In the genomic region with DNA sequence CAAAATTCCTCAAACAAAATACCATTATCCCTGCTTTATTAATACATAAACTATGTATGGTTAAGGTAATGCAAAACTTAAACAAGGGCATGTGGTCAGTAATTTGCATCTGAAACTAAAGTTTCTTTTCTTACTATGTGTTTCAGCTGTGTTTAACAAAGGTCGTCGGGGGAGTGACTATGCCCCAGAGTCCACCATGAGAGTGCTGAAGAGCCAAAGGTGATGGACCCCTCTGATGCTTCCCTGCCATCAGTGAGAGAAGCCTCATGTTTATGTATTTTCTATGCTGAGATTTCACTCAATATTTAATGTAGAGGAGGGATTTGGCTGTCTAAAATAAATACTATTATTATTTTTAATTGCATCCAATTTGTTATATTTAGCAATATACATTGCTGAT, we compare ENCODE assay signal across 39 cellular contexts.
"Had no signal": no experiment of that assay in that cellular context is flagged by ENCODE, and none has a peak within 500 bp of the region (broad histone marks: within the 10 kb centered on the region; RNA-seq: fewer than 3 reads in every experiment).

No MANE protein-coding gene starts in this region.

- H3K27me3 ChIP-seq: ascending aorta, cardiac muscle cell had no signal

- ATAC-seq: activated CD4-positive, alpha-beta T cell treated with anti-CD3 and anti-CD28 coated beads for 36 hours; activated CD4-positive, CD25-positive, alpha-beta regulatory T cell treated with anti-CD3 and anti-CD28 coated beads, Interleukin-2, amount 50 U/mL, for 24 hours; activated CD8-positive, alpha-beta memory T cell treated with anti-CD3 and anti-CD28 coated beads, Interleukin-2, amount 10 ng/mL, durations not matched to agents 7 days and 5 days; activated CD8-positive, alpha-beta T cell treated with anti-CD3 and anti-CD28 coated beads, Interleukin-2, amount 10 ng/mL, durations not matched to agents 7 days and 5 days; activated naive CD8-positive, alpha-beta T cell treated with anti-CD3 and anti-CD28 coated beads, Interleukin-2, amount 50 U/mL, for 24 hours; T-cell had no signal

- DNase-seq: activated CD4-positive, alpha-beta memory T cell treated with anti-CD3 and anti-CD28 coated beads, Interleukin-2, amount 10 ng/mL, durations not matched to agents 7 days and 5 days; activated CD4-positive, alpha-beta T cell treated with anti-CD3 and anti-CD28 coated beads for 1 hour; activated CD4-positive, alpha-beta T cell treated with anti-CD3 and anti-CD28 coated beads for 36 hours; activated CD4-positive, alpha-beta T cell treated with anti-CD3 and anti-CD28 coated beads for 48 hours; activated CD4-positive, alpha-beta T cell treated with anti-CD3 and anti-CD28 coated beads, Interleukin-2, amount 10 ng/mL, durations not matched to agents 7 days and 5 days; activated CD4-positive, alpha-beta T cell treated with anti-CD3 and anti-CD28 coated beads, Interleukin-2, amount 50 U/mL, for 48 hours; activated CD4-positive, CD25-positive, alpha-beta regulatory T cell; activated CD8-positive, alpha-beta memory T cell treated with anti-CD3 and anti-CD28 coated beads for 24 hours; activated CD8-positive, alpha-beta memory T cell treated with anti-CD3 and anti-CD28 coated beads, Interleukin-2, amount 10 ng/mL, durations not matched to agents 7 days and 5 days; activated CD8-positive, alpha-beta memory T cell treated with anti-CD3 and anti-CD28 coated beads, Interleukin-2, amount 50 U/mL, for 48 hours; activated CD8-positive, alpha-beta T cell treated with anti-CD3 and anti-CD28 coated beads, Interleukin-2, amount 10 ng/mL, durations not matched to agents 7 days and 5 days; activated effector memory CD4-positive, alpha-beta T cell treated with Interleukin-2 at 50 U/mL for 16 hours; activated gamma-delta T cell; activated naive CD4-positive, alpha-beta T cell treated with anti-CD3 and anti-CD28 coated beads, Interleukin-2, amount 10 ng/mL, durations not matched to agents 7 days and 5 days; activated naive CD4-positive, alpha-beta T cell treated with Interleukin-2 at 50 U/mL for 16 hours; activated naive CD8-positive, alpha-beta T cell treated with anti-CD3 and anti-CD28 coated beads, Interleukin-2, amount 10 ng/mL, durations not matched to agents 7 days and 5 days; activated naive CD8-positive, alpha-beta T cell treated with anti-CD3 and anti-CD28 coated beads, Interleukin-2, amount 50 U/mL, for 24 hours; activated T-cell treated with anti-CD3 and anti-CD28 coated beads, Interleukin-2, amount 50 U/mL, for 24 hours; activated T-cell treated with anti-CD3 and anti-CD28 coated beads, Interleukin-2, amount 50 U/mL, for 48 hours; amygdala; anterior cingulate cortex; caudate nucleus; cerebellar nuclear complex; T-cell; T-helper 2 cell; T-helper 9 cell had no signal

- H3K36me3 ChIP-seq: ascending aorta, cardiac muscle cell had no signal

- H3K9me3 ChIP-seq: ascending aorta had no signal

- FAIRE-seq: bronchial epithelial cell, TTC549 had no signal

- H3K27ac ChIP-seq: ascending aorta, cardiac muscle cell, VCaP had no signal

- H3K4me3 Mint-ChIP-seq: activated CD4-positive, alpha-beta memory T cell treated with anti-CD3 and anti-CD28 coated beads, Interleukin-2, amount 10 ng/mL, durations not matched to agents 7 days and 5 days; activated CD4-positive, alpha-beta T cell treated with anti-CD3 and anti-CD28 coated beads for 36 hours; activated CD4-positive, alpha-beta T cell treated with anti-CD3 and anti-CD28 coated beads, Interleukin-2, amount 10 ng/mL, durations not matched to agents 7 days and 5 days; activated CD8-positive, alpha-beta memory T cell treated with anti-CD3 and anti-CD28 coated beads, Interleukin-2, amount 10 ng/mL, durations not matched to agents 7 days and 5 days; activated CD8-positive, alpha-beta T cell treated with anti-CD3 and anti-CD28 coated beads, Interleukin-2, amount 10 ng/mL, durations not matched to agents 7 days and 5 days; activated naive CD4-positive, alpha-beta T cell treated with anti-CD3 and anti-CD28 coated beads, Interleukin-2, amount 10 ng/mL, durations not matched to agents 7 days and 5 days; activated naive CD4-positive, alpha-beta T cell treated with anti-CD3 and anti-CD28 coated beads, Interleukin-2, amount 50 U/mL, for 24 hours; activated naive CD8-positive, alpha-beta T cell; activated naive CD8-positive, alpha-beta T cell treated with anti-CD3 and anti-CD28 coated beads, Interleukin-2, amount 10 ng/mL, durations not matched to agents 7 days and 5 days; activated naive CD8-positive, alpha-beta T cell treated with anti-CD3 and anti-CD28 coated beads, Interleukin-2, amount 50 U/mL, for 24 hours; activated T-cell treated with anti-CD3 and anti-CD28 coated beads, Interleukin-2, amount 50 U/mL, for 24 hours; brain; central memory CD8-positive, alpha-beta T cell; T-cell; T-helper 1 cell treated with Interleukin-12 subunit alpha and Interleukin-12 subunit beta and Interleukin-4 antibody, amounts not matched to agents 30 μg/mL and 1 μg/mL, for 36 hours; T-helper 2 cell treated with Interferon-gamma antibody and Interleukin-4, amounts not matched to agents 5 μg/mL and 100 μg/mL, for 36 hours had no signal

- H3K36me3 Mint-ChIP-seq: activated CD8-positive, alpha-beta memory T cell treated with anti-CD3 and anti-CD28 coated beads, Interleukin-2, amount 10 ng/mL, durations not matched to agents 7 days and 5 days; activated naive CD4-positive, alpha-beta T cell treated with anti-CD3 and anti-CD28 coated beads, Interleukin-2, amount 10 ng/mL, durations not matched to agents 7 days and 5 days; activated naive CD4-positive, alpha-beta T cell treated with anti-CD3 and anti-CD28 coated beads, Interleukin-2, amount 50 U/mL, for 24 hours; activated naive CD8-positive, alpha-beta T cell; activated naive CD8-positive, alpha-beta T cell treated with anti-CD3 and anti-CD28 coated beads, Interleukin-2, amount 10 ng/mL, durations not matched to agents 7 days and 5 days; brain; T-cell had no signal

- H3K4me1 ChIP-seq: ascending aorta had no signal

- H3K4me1 Mint-ChIP-seq: activated CD4-positive, alpha-beta memory T cell treated with anti-CD3 and anti-CD28 coated beads, Interleukin-2, amount 10 ng/mL, durations not matched to agents 7 days and 5 days; activated CD4-positive, alpha-beta T cell treated with anti-CD3 and anti-CD28 coated beads for 36 hours; activated CD4-positive, alpha-beta T cell treated with anti-CD3 and anti-CD28 coated beads, Interleukin-2, amount 10 ng/mL, durations not matched to agents 7 days and 5 days; activated CD8-positive, alpha-beta memory T cell treated with anti-CD3 and anti-CD28 coated beads, Interleukin-2, amount 10 ng/mL, durations not matched to agents 7 days and 5 days; activated naive CD4-positive, alpha-beta T cell treated with anti-CD3 and anti-CD28 coated beads, Interleukin-2, amount 10 ng/mL, durations not matched to agents 7 days and 5 days; activated naive CD4-positive, alpha-beta T cell treated with anti-CD3 and anti-CD28 coated beads, Interleukin-2, amount 50 U/mL, for 24 hours; activated naive CD8-positive, alpha-beta T cell treated with anti-CD3 and anti-CD28 coated beads, Interleukin-2, amount 10 ng/mL, durations not matched to agents 7 days and 5 days; activated naive CD8-positive, alpha-beta T cell treated with anti-CD3 and anti-CD28 coated beads, Interleukin-2, amount 50 U/mL, for 24 hours; brain; central memory CD8-positive, alpha-beta T cell; T-cell had no signal

- H3K27me3 Mint-ChIP-seq: activated CD4-positive, alpha-beta memory T cell treated with anti-CD3 and anti-CD28 coated beads, Interleukin-2, amount 10 ng/mL, durations not matched to agents 7 days and 5 days; activated CD4-positive, alpha-beta T cell treated with anti-CD3 and anti-CD28 coated beads for 36 hours; activated CD4-positive, alpha-beta T cell treated with anti-CD3 and anti-CD28 coated beads, Interleukin-2, amount 10 ng/mL, durations not matched to agents 7 days and 5 days; activated CD8-positive, alpha-beta memory T cell treated with anti-CD3 and anti-CD28 coated beads, Interleukin-2, amount 10 ng/mL, durations not matched to agents 7 days and 5 days; activated naive CD4-positive, alpha-beta T cell treated with anti-CD3 and anti-CD28 coated beads, Interleukin-2, amount 10 ng/mL, durations not matched to agents 7 days and 5 days; activated naive CD4-positive, alpha-beta T cell treated with anti-CD3 and anti-CD28 coated beads, Interleukin-2, amount 50 U/mL, for 24 hours; activated naive CD8-positive, alpha-beta T cell; activated naive CD8-positive, alpha-beta T cell treated with anti-CD3 and anti-CD28 coated beads, Interleukin-2, amount 10 ng/mL, durations not matched to agents 7 days and 5 days; activated naive CD8-positive, alpha-beta T cell treated with anti-CD3 and anti-CD28 coated beads, Interleukin-2, amount 50 U/mL, for 24 hours; activated T-cell treated with anti-CD3 and anti-CD28 coated beads, Interleukin-2, amount 50 U/mL, for 24 hours; central memory CD8-positive, alpha-beta T cell; T-cell had no signal

- H3K9me3 Mint-ChIP-seq: activated naive CD4-positive, alpha-beta T cell treated with anti-CD3 and anti-CD28 coated beads, Interleukin-2, amount 50 U/mL, for 24 hours had no signal

- H3K27ac Mint-ChIP-seq: activated CD4-positive, alpha-beta memory T cell treated with anti-CD3 and anti-CD28 coated beads, Interleukin-2, amount 10 ng/mL, durations not matched to agents 7 days and 5 days; activated CD4-positive, alpha-beta T cell treated with anti-CD3 and anti-CD28 coated beads for 36 hours; activated CD4-positive, alpha-beta T cell treated with anti-CD3 and anti-CD28 coated beads, Interleukin-2, amount 10 ng/mL, durations not matched to agents 7 days and 5 days; activated CD8-positive, alpha-beta memory T cell treated with anti-CD3 and anti-CD28 coated beads, Interleukin-2, amount 10 ng/mL, durations not matched to agents 7 days and 5 days; activated CD8-positive, alpha-beta T cell treated with anti-CD3 and anti-CD28 coated beads, Interleukin-2, amount 10 ng/mL, durations not matched to agents 7 days and 5 days; activated naive CD4-positive, alpha-beta T cell treated with anti-CD3 and anti-CD28 coated beads, Interleukin-2, amount 10 ng/mL, durations not matched to agents 7 days and 5 days; activated naive CD4-positive, alpha-beta T cell treated with anti-CD3 and anti-CD28 coated beads, Interleukin-2, amount 50 U/mL, for 24 hours; activated naive CD8-positive, alpha-beta T cell; activated naive CD8-positive, alpha-beta T cell treated with anti-CD3 and anti-CD28 coated beads, Interleukin-2, amount 10 ng/mL, durations not matched to agents 7 days and 5 days; activated naive CD8-positive, alpha-beta T cell treated with anti-CD3 and anti-CD28 coated beads, Interleukin-2, amount 50 U/mL, for 24 hours; activated T-cell treated with anti-CD3 and anti-CD28 coated beads, Interleukin-2, amount 50 U/mL, for 24 hours; activated T-helper 2 cell treated with anti-CD3 and anti-CD28 coated beads, Interferon-gamma antibody, Interleukin-2, Interleukin-4, amounts not matched to agents 10 μg/mL and 5 μg/mL and 100 μg/mL, durations not matched to agents 14 hours and 24 hours and 36 hours; brain; T-cell; T-helper 1 cell treated with Interleukin-12 subunit alpha and Interleukin-12 subunit beta and Interleukin-4 antibody, amounts not matched to agents 30 μg/mL and 1 μg/mL, for 36 hours; T-helper 2 cell treated with Interferon-gamma antibody and Interleukin-4, amounts not matched to agents 5 μg/mL and 100 μg/mL, for 36 hours had no signal

- H3K4me3 ChIP-seq: ascending aorta, cardiac muscle cell had no signal
